8 cellular contexts compared by ENCODE assay signal in the genomic region with DNA sequence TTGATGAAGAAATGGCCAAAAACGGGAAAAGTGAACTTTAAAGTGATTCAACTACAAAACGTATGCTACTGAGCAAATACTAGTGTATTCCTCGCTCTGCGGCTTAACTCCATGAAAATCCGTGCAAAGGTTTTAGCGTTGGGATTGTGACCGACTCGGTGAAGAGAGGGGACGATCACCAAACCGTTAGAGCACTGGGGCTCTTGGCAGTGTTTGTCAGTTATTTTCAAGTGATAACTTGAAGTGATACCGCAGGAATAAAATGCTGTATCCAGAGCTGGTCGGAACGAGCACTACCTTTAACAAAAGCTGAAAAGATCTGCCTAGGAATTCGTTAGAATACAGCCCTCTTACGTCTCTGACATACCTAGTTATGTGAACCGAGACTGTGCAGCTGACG. TPM values are rescaled to one million over a fixed set of nuclear protein-coding genes. Genes with fewer than 3 reads are reported as not detected.
DNase-seq lines count a peak whose midpoint lies in the region; ATAC-seq and TF ChIP-seq lines count a peak whose summit lies in the region.

No MANE protein-coding gene starts in this region.

- H3K36me3 ChIP-seq in HEK293 (ENCODE audit: control insufficient read depth in 2 of 2, insufficient read depth in 1 of 2, low read length in 2 of 2), result no peaks in the 10 kb centered on the region
- no peaks in the 10 kb centered on the region for H3K36me3 ChIP-seq in thoracic aorta

- DNase-seq in CD14-positive monocyte (ENCODE audit: low spot score), result no peak
- DNase-seq in activated naive CD8-positive, alpha-beta T cell treated with anti-CD3 and anti-CD28 coated beads, Interleukin-2, amount 50 U/mL, for 24 hours, result peak; percentile 12
- no peak for DNase-seq in thoracic aorta (ENCODE audit: low spot score)
- no peak for DNase-seq in HK-2 (ENCODE audit: unreplicated experiment)
- no peak for DNase-seq in NCI-H1436 treated with DMSO at 0.1 percent for 48 hours (lab: John Stamatoyannopoulos, UW)

- peaks cover 0 to 2% of the 10 kb centered on the region in 2 donors for H3K36me3 Mint-ChIP-seq in CD14-positive monocyte
- H3K36me3 Mint-ChIP-seq in activated naive CD8-positive, alpha-beta T cell treated with anti-CD3 and anti-CD28 coated beads, Interleukin-2, amount 50 U/mL, for 24 hours (ENCODE audit: low read depth), result peaks cover 2% of the 10 kb centered on the region

- POLR2A ChIA-PET in HEK293 (lab: Yijun Ruan, JAX), result interaction anchor here (0.6 to 3.2 kb wide), 23 partner anchors 8 to 490 kb away, joined by 3 to 31 read pairs (median 7); partner anchors contain the start of genes APPBP2, BCAS3 and USP32

- peak overlapping the region; percentile 95 to 96 for H3K4me3 Mint-ChIP-seq in CD14-positive monocyte
- peak overlapping the region; percentile 91 for H3K4me3 Mint-ChIP-seq in activated naive CD8-positive, alpha-beta T cell treated with anti-CD3 and anti-CD28 coated beads, Interleukin-2, amount 50 U/mL, for 24 hours

- peaks cover 0 to 2% (median 0%) of the 10 kb centered on the region in 7 donors for H3K9me3 Mint-ChIP-seq in CD14-positive monocyte
- H3K9me3 Mint-ChIP-seq in activated naive CD8-positive, alpha-beta T cell treated with anti-CD3 and anti-CD28 coated beads, Interleukin-2, amount 50 U/mL, for 24 hours, result no peaks in the 10 kb centered on the region

- intact Hi-C loops in CD14-positive monocyte (cut with micrococcal nuclease), result no loop called here

- H3K4me3 ChIP-seq in HEK293 (ENCODE audit: low read depth, low read length) (peak overlapping the region; percentile 81), thoracic aorta (peak overlapping the region; percentile 98)

- H3K27me3 Mint-ChIP-seq in CD14-positive monocyte (ENCODE audit: low read depth in 3 of 3), result no peaks in the 10 kb centered on the region
- H3K27me3 Mint-ChIP-seq in activated naive CD8-positive, alpha-beta T cell treated with anti-CD3 and anti-CD28 coated beads, Interleukin-2, amount 50 U/mL, for 24 hours, result no peaks in the 10 kb centered on the region

- H3K27me3 ChIP-seq in layer of hippocampus (ENCODE audit: control insufficient read depth, insufficient read depth, low read length) (no peaks in the 10 kb centered on the region), thoracic aorta (replicated peaks; ENCODE audit: insufficient read depth) (no peaks in the 10 kb centered on the region)

- CTCF ChIA-PET in HEK293 (lab: Yijun Ruan, JAX), result interaction anchor here (0.9 to 2.2 kb wide), 9 partner anchors 13 to 78 kb away, joined by 3 to 8 read pairs (median 3); partner anchors contain the start of gene BCAS3

- ATAC-seq in activated naive CD8-positive, alpha-beta T cell treated with anti-CD3 and anti-CD28 coated beads, Interleukin-2, amount 50 U/mL, for 24 hours, result no peak
- no peak for ATAC-seq in thoracic aorta (ENCODE audit: insufficient number of reproducible peaks, low FRiP score, low read depth)
- ATAC-seq in HG03442 (IDR thresholded peaks at IDR 0.05; ENCODE audit: unreplicated experiment), result no peak

- H3K27ac ChIP-seq in HEK293 (ENCODE audit: extremely low read depth, low read depth, low read length), result peak overlapping the region; percentile 98
- H3K27ac ChIP-seq in layer of hippocampus (ENCODE audit: low read depth, low read length), result peak overlapping the region; percentile 100
- H3K27ac ChIP-seq in thoracic aorta, result peak overlapping the region; percentile 95 to 99

- peaks cover 60% of the 10 kb centered on the region for H3K4me1 Mint-ChIP-seq in CD14-positive monocyte
- peaks cover 36% of the 10 kb centered on the region for H3K4me1 Mint-ChIP-seq in activated naive CD8-positive, alpha-beta T cell treated with anti-CD3 and anti-CD28 coated beads, Interleukin-2, amount 50 U/mL, for 24 hours

- TF ChIP-seq CTCF in CD14-positive monocyte (IDR thresholded peaks at IDR 0.05) (no peak), HEK293 (tag by site-specific recombination; IDR thresholded peaks at IDR 0.05) (no peak), thoracic aorta (IDR thresholded peaks at IDR 0.05) (no peak)

- H3K4me1 ChIP-seq in HEK293 (ENCODE audit: control insufficient read depth, insufficient read depth, low read length), result peaks cover 26% of the 10 kb centered on the region
- peaks cover 11 to 17% of the 10 kb centered on the region in 2 donors for H3K4me1 ChIP-seq in thoracic aorta (ENCODE audit: control insufficient read depth in 1 of 2, low read depth in 2 of 2)

- H3K9me3 ChIP-seq in HEK293 (ENCODE audit: control insufficient read depth, insufficient read depth, low read depth, low read length), result no peaks in the 10 kb centered on the region
- no peaks in the 10 kb centered on the region for H3K9me3 ChIP-seq in thoracic aorta

- peak overlapping the region in 6 of 7 donors; percentile 90 to 97 (median 94) for H3K27ac Mint-ChIP-seq in CD14-positive monocyte
- peak overlapping the region; percentile 98 for H3K27ac Mint-ChIP-seq in activated naive CD8-positive, alpha-beta T cell treated with anti-CD3 and anti-CD28 coated beads, Interleukin-2, amount 50 U/mL, for 24 hours

TF ChIP-seq in HEK293, 187 proteins besides CTCF, POLR2A, EP300 and RAD21:
- TF ChIP-seq ZNF596 (tag by site-specific recombination; IDR thresholded peaks at IDR 0.05), result 0 out of 2 replicates have a peak, but pooled peaks have one; percentile 2
- no peak for TF ChIP-seq ELK4 (IDR thresholded peaks at IDR 0.05; ENCODE audit: borderline replicate concordance, low read depth, low read length)

RNA-seq across cellular contexts. Expression of gene PPM1D, which starts 0.8 kb away (rescaled TPM):
- 1 to 10 TPM; 7.2 to 7.3 TPM for polyA plus RNA-seq in CD14-positive monocyte
- total RNA-seq in thoracic aorta, result 10 to 100 TPM; 13.7 to 17.8 TPM
